In the genomic region with DNA sequence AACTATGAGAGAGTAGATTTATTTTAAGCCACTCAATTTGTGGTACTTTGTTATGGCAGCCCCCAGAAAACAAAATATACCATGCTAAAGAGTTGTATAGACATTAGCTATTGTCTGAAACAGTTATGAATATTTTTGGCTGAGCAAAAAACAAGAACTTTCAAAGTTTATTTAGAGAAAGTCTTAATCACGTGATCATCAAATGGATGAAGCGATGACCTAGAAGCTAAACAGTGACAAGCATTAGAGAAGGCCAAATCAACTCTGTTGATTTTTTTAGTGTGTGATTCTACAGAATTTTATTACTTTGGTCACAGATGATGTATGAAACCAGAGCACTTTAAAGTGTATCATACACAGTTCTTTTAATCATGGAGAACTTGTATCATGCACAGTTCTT, we compare ENCODE assay signal across 27 cellular contexts.
"Had no signal": no experiment of that assay in that cellular context is flagged by ENCODE, and none has a peak within 500 bp of the region (broad histone marks: within the 10 kb centered on the region; RNA-seq: fewer than 3 reads in every experiment).

No MANE protein-coding gene starts in this region.

- DNase-seq: stimulated activated CD4-positive, alpha-beta T cell treated with anti-CD3 and anti-CD28 coated beads, Interleukin-2, amount 100 ng/mL, for 48 hours; stimulated activated CD4-positive, alpha-beta T cell treated with anti-CD3 and anti-CD28 coated beads, Interleukin-4, amount 100 ng/mL, for 1 hour; stimulated activated CD4-positive, alpha-beta T cell treated with anti-CD3 and anti-CD28 coated beads, Interleukin-4, amount 100 ng/mL, for 24 hours; stimulated activated CD4-positive, alpha-beta T cell treated with anti-CD3 and anti-CD28 coated beads, Interleukin-4, amount 100 ng/mL, for 4 hours; stimulated activated CD8-positive, alpha-beta memory T cell treated with anti-CD3 and anti-CD28 coated beads, Interleukin-4, amount 100 ng/mL, for 48 hours; stimulated activated naive B cell treated with anti-CD40 and anti-IgM and Interleukin-4, amounts not matched to agents 10 μg/mL and 1 μg/mL and 100 μg/mL, for 72 hours; stimulated activated naive CD4-positive, alpha-beta T cell; stimulated activated naive CD4-positive, alpha-beta T cell treated with Interleukin-2 at 50 U/mL for 16 hours; stimulated activated naive CD8-positive, alpha-beta T cell treated with anti-CD3 and anti-CD28 coated beads, Interleukin-15, amount 100 ng/mL, for 72 hours; stimulated activated naive CD8-positive, alpha-beta T cell treated with anti-CD3 and anti-CD28 coated beads, Interleukin-15, Interleukin-2, amounts not matched to agents 100 U/mL and 50 U/mL, for 24 hours; stomach; substantia nigra; testis; thyroid gland; tibial artery; transverse colon; trophoblast cell; upper lobe of left lung; upper lobe of right lung; uterus had no signal

- H3K4me3 ChIP-seq: stomach, suprapubic skin, testis, thoracic aorta, thyroid gland, tibial artery, tibial nerve, transverse colon, upper lobe of left lung, upper lobe of right lung, uterus, vagina had no signal

- H3K9me3 ChIP-seq: stomach, suprapubic skin, testis, thoracic aorta, thyroid gland, tibial artery, tibial nerve, transverse colon, upper lobe of left lung, upper lobe of right lung, uterus, vagina had no signal

- H3K27ac ChIP-seq: stomach, suprapubic skin, testis, thoracic aorta, thyroid gland, tibial artery, tibial nerve, transverse colon, upper lobe of left lung, upper lobe of right lung, uterus, vagina had no signal

- ATAC-seq: stimulated activated effector memory CD8-positive, alpha-beta T cell treated with anti-CD3 and anti-CD28 coated beads, Interleukin-12 subunit alpha, Interleukin-12 subunit beta, amount 100 ng/mL, for 72 hours; stimulated activated memory B cell treated with anti-CD40 and anti-IgM and Interleukin-4, amounts not matched to agents 10 μg/mL and 1 μg/mL and 100 μg/mL, for 72 hours; stimulated activated naive B cell treated with anti-CD40 and anti-IgM and Interleukin-4, amounts not matched to agents 10 μg/mL and 1 μg/mL and 100 μg/mL, for 72 hours; stimulated activated naive CD8-positive, alpha-beta T cell treated with anti-CD3 and anti-CD28 coated beads, Interleukin-15, amount 100 ng/mL, for 72 hours; stimulated activated naive CD8-positive, alpha-beta T cell treated with anti-CD3 and anti-CD28 coated beads, Interleukin-15, Interleukin-2, amounts not matched to agents 100 U/mL and 50 U/mL, for 24 hours; upper lobe of right lung had no signal

- H3K27me3 ChIP-seq: stomach, suprapubic skin, testis, thyroid gland, tibial artery, tibial nerve, transverse colon, upper lobe of left lung, upper lobe of right lung, uterus, vagina had no signal

- H3K36me3 ChIP-seq: stomach, suprapubic skin, thoracic aorta, thyroid gland, tibial artery, tibial nerve, transverse colon, upper lobe of left lung, upper lobe of right lung, uterus, vagina had no signal

- H3K4me1 ChIP-seq: stomach, suprapubic skin, testis, thyroid gland, tibial artery, tibial nerve, transverse colon, upper lobe of left lung, upper lobe of right lung, uterus, vagina had no signal

- FAIRE-seq: urothelium cell line had no signal
